In genomic region chr18:59512025-59512710, GRCh38 we compare ENCODE assay signal across 13 cellular contexts.
DNase-seq lines count a peak whose midpoint lies in the region; ATAC-seq and TF ChIP-seq lines count a peak whose summit lies in the region.
"Had no signal": no experiment of that assay in that cellular context is flagged by ENCODE, and none has a peak within 500 bp of the region (broad histone marks: within the 10 kb centered on the region; RNA-seq: fewer than 3 reads in every experiment).

No MANE protein-coding gene starts in this region.

- no peak for TF ChIP-seq CTCF in RWPE2 (IDR thresholded peaks at IDR 0.05; ENCODE audit: poor library complexity, severe bottlenecking)
- TF ChIP-seq CTCF in mucosa of descending colon (IDR thresholded peaks at IDR 0.05), result no peak

- H3K4me1 ChIP-seq in RWPE2 (ENCODE audit: insufficient read depth, poor library complexity, severe bottlenecking) (peaks cover 8% of the 10 kb centered on the region), mucosa of descending colon (ENCODE audit: low read depth) (no peaks in the 10 kb centered on the region)

- POLR2A ChIA-PET in activated CD4-positive, alpha-beta memory T cell treated with anti-CD3 and anti-CD28 coated beads, Interleukin-2, amount 10 ng/mL, durations not matched to agents 7 days and 5 days (lab: Charles Lee), result no interaction called here

- no peak overlapping the region for H3K27ac ChIP-seq in RWPE2 (ENCODE audit: poor library complexity, severe bottlenecking)

- H3K27me3 Mint-ChIP-seq in natural killer cell treated with Interleukin-12 subunit alpha and Interleukin-12 subunit beta and Interleukin-15 and Interleukin-18, amount 100 ng/mL, for 72 hours, result peaks cover 4 to 7% of the 10 kb centered on the region in 2 donors
- peaks cover 2% of the 10 kb centered on the region for H3K27me3 Mint-ChIP-seq in activated CD4-positive, alpha-beta memory T cell treated with anti-CD3 and anti-CD28 coated beads, Interleukin-2, amount 10 ng/mL, durations not matched to agents 7 days and 5 days

- intact Hi-C loops in mucosa of descending colon (cut with DNase I, micrococcal nuclease), result no loop called here

- H3K27me3 ChIP-seq in MG63, result no peaks in the 10 kb centered on the region
- no peaks in the 10 kb centered on the region for H3K27me3 ChIP-seq in RWPE2 (ENCODE audit: insufficient read depth, poor library complexity, severe bottlenecking)

- CTCF ChIA-PET in activated CD4-positive, alpha-beta memory T cell treated with anti-CD3 and anti-CD28 coated beads, Interleukin-2, amount 10 ng/mL, durations not matched to agents 7 days and 5 days (lab: Charles Lee), result no interaction called here

- H3K4me3 ChIP-seq in MG63 (no peak overlapping the region), RWPE2 (ENCODE audit: severe bottlenecking) (no peak overlapping the region), mucosa of descending colon (no peak overlapping the region)

- TF ChIP-seq POLR2A in erythroblast (IDR thresholded peaks at IDR 0.05; ENCODE audit: low read length), result no peak

- H3K36me3 ChIP-seq in MG63, result 0 out of 2 replicates have a peak, but pooled peaks cover 2% of the 10 kb centered on the region
- no peaks in the 10 kb centered on the region for H3K36me3 ChIP-seq in RWPE2 (ENCODE audit: low read depth)
- H3K36me3 ChIP-seq in mucosa of descending colon (ENCODE audit: low read depth), result no peaks in the 10 kb centered on the region

- peak; percentile 20 for DNase-seq in COR-L47 (lab: John Stamatoyannopoulos, UW)
- DNase-seq in MG63, result peak; percentile 17
- no peak for DNase-seq in RWPE2 (ENCODE audit: low spot score)
- DNase-seq in mucosa of descending colon, result no peak
- no peak for DNase-seq in NCI-H1436 treated with DMSO at 0.1 percent for 48 hours (lab: John Stamatoyannopoulos, UW)
- DNase-seq in erythroblast (lab: John Stamatoyannopoulos, UW), result no peak
- no peak for DNase-seq in natural killer cell treated with Interleukin-12 subunit alpha and Interleukin-12 subunit beta and Interleukin-15 and Interleukin-18, amount 100 ng/mL, for 72 hours (ENCODE audit: low spot score)
- no peak for DNase-seq in activated CD4-positive, alpha-beta memory T cell treated with anti-CD3 and anti-CD28 coated beads, Interleukin-2, amount 10 ng/mL, durations not matched to agents 7 days and 5 days
- DNase-seq: CD4-positive, alpha-beta T cell; H7; NCI-H1092; NCI-H187 treated with DMSO at 0.1 percent for 48 hours; NCI-H510A had no signal

- no peaks in the 10 kb centered on the region for H3K36me3 Mint-ChIP-seq in natural killer cell treated with Interleukin-12 subunit alpha and Interleukin-12 subunit beta and Interleukin-15 and Interleukin-18, amount 100 ng/mL, for 72 hours
- no peaks in the 10 kb centered on the region for H3K36me3 Mint-ChIP-seq in activated CD4-positive, alpha-beta memory T cell treated with anti-CD3 and anti-CD28 coated beads, Interleukin-2, amount 10 ng/mL, durations not matched to agents 7 days and 5 days (ENCODE audit: low read depth)

- no peaks in the 10 kb centered on the region for H3K9me3 Mint-ChIP-seq in natural killer cell treated with Interleukin-12 subunit alpha and Interleukin-12 subunit beta and Interleukin-15 and Interleukin-18, amount 100 ng/mL, for 72 hours
- H3K9me3 Mint-ChIP-seq in activated CD4-positive, alpha-beta memory T cell treated with anti-CD3 and anti-CD28 coated beads, Interleukin-2, amount 10 ng/mL, durations not matched to agents 7 days and 5 days, result no peaks in the 10 kb centered on the region
- H3K9me3 Mint-ChIP-seq: CD4-positive, alpha-beta T cell had no signal

- no peaks in the 10 kb centered on the region for H3K4me1 Mint-ChIP-seq in natural killer cell treated with Interleukin-12 subunit alpha and Interleukin-12 subunit beta and Interleukin-15 and Interleukin-18, amount 100 ng/mL, for 72 hours (ENCODE audit: low read depth in 2 of 2)
- no peaks in the 10 kb centered on the region for H3K4me1 Mint-ChIP-seq in activated CD4-positive, alpha-beta memory T cell treated with anti-CD3 and anti-CD28 coated beads, Interleukin-2, amount 10 ng/mL, durations not matched to agents 7 days and 5 days

- peak; percentile 53 for ATAC-seq in RWPE2 (ENCODE audit: low read depth)
- ATAC-seq in mucosa of descending colon, result peak; percentile 28
- no peak for ATAC-seq in natural killer cell treated with Interleukin-12 subunit alpha and Interleukin-12 subunit beta and Interleukin-15 and Interleukin-18, amount 100 ng/mL, for 72 hours

- H3K27ac Mint-ChIP-seq in natural killer cell treated with Interleukin-12 subunit alpha and Interleukin-12 subunit beta and Interleukin-15 and Interleukin-18, amount 100 ng/mL, for 72 hours, result no peak overlapping the region
- no peak overlapping the region for H3K27ac Mint-ChIP-seq in activated CD4-positive, alpha-beta memory T cell treated with anti-CD3 and anti-CD28 coated beads, Interleukin-2, amount 10 ng/mL, durations not matched to agents 7 days and 5 days
- H3K27ac Mint-ChIP-seq: CD4-positive, alpha-beta T cell had no signal

- H3K9me3 ChIP-seq in MG63 (no peaks in the 10 kb centered on the region), RWPE2 (ENCODE audit: severe bottlenecking) (no peaks in the 10 kb centered on the region), mucosa of descending colon (no peaks in the 10 kb centered on the region)

- H3K4me3 Mint-ChIP-seq in natural killer cell treated with Interleukin-12 subunit alpha and Interleukin-12 subunit beta and Interleukin-15 and Interleukin-18, amount 100 ng/mL, for 72 hours, result no peak overlapping the region
- H3K4me3 Mint-ChIP-seq in activated CD4-positive, alpha-beta memory T cell treated with anti-CD3 and anti-CD28 coated beads, Interleukin-2, amount 10 ng/mL, durations not matched to agents 7 days and 5 days, result no peak overlapping the region
- H3K4me3 Mint-ChIP-seq: CD4-positive, alpha-beta T cell had no signal

Comparison
In these comparisons a context has a peak if more than half of its experiments do, and no peak if none do; other contexts are left out.
1. DNase-seq: peak in COR-L47 (single experiment) and MG63 (single experiment); none in RWPE2 (single experiment), mucosa of descending colon (0 of 3), NCI-H1436 treated with DMSO at 0.1 percent for 48 hours (single experiment), erythroblast (0 of 2), natural killer cell treated with Interleukin-12 subunit alpha and Interleukin-12 subunit beta and Interleukin-15 and Interleukin-18, amount 100 ng/mL, for 72 hours (single experiment) and activated CD4-positive, alpha-beta memory T cell treated with anti-CD3 and anti-CD28 coated beads, Interleukin-2, amount 10 ng/mL, durations not matched to agents 7 days and 5 days (single experiment).
2. ATAC-seq: peak in RWPE2 (single experiment) and mucosa of descending colon (single experiment); none in natural killer cell treated with Interleukin-12 subunit alpha and Interleukin-12 subunit beta and Interleukin-15 and Interleukin-18, amount 100 ng/mL, for 72 hours (0 of 2).